9 cellular contexts compared by ENCODE assay signal in the genomic region with DNA sequence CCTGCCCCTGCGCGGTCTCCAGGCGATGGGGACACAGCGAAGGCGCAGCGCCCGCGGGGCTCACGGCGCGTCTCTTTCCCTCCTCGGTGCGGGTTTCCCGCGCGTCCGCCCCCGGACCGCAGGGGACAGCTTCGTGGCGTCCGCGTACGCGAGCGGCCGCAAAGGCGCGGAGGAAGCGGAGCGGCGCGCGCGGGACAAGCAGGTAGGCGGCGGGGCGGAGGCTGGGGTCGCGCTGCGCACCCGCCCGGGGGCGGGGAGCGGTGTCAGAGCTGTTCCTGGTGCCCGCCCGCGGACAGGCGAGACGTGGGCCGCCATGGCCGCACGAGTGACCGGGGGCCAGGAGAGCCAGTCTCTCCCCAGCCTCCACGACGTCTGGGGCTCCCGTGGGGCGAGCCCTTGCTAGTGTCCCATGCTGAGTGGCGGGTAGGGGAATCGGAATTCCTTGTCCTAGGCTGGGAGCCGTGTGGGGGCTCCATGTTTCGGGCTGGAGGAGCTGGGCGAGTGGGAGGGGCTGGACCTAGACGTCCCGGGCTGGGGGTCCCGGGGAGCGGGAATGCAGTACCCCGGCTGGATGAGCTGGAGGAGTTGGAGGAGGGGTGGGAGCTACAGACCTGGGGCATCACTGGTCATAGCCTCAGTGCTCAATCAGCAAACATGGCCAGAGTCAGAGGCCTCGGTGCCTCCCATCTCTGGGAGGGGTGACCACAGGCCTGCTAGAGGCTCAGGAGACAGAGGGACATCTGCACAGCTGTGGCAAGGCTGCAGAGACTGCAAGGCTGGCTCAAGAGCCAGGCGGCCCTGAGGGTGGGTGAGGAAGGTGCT. TPM values are rescaled to one million over a fixed set of nuclear protein-coding genes. Genes with fewer than 3 reads are reported as not detected.
DNase-seq lines count a peak whose midpoint lies in the region; FAIRE-seq and TF ChIP-seq lines count a peak whose summit lies in the region.
"Had no signal": no experiment of that assay in that cellular context is flagged by ENCODE, and none has a peak within 500 bp of the region (broad histone marks: within the 10 kb centered on the region; RNA-seq: fewer than 3 reads in every experiment).

No MANE protein-coding gene starts in this region.

- no peaks in the 10 kb centered on the region for H3K9me3 ChIP-seq in A673 (ENCODE audit: low read depth, low read length, poor library complexity, severe bottlenecking)
- no peaks in the 10 kb centered on the region for H3K9me3 ChIP-seq in endothelial cell of umbilical vein (replicated peaks; ENCODE audit: control insufficient read depth, insufficient read depth, low read length)

- H3K4me1 Mint-ChIP-seq in nephron: peaks cover 14% of the 10 kb centered on the region

- H3K27me3 ChIP-seq in A673 (replicated peaks; ENCODE audit: insufficient read depth, low read depth, low read length, poor library complexity) (no peaks in the 10 kb centered on the region), endothelial cell of umbilical vein (ENCODE audit: control insufficient read depth in 2 of 2, insufficient read depth in 2 of 2, low read length in 2 of 2) (peaks cover 23 to 26% of the 10 kb centered on the region in 2 experiments)

- no peaks in the 10 kb centered on the region for H3K79me2 ChIP-seq in endothelial cell of umbilical vein (ENCODE audit: control insufficient read depth, insufficient read depth, low read length)

- DNase-seq in A673 (ENCODE audit: low spot score) (no peak), endothelial cell of umbilical vein (ENCODE audit: low read depth, low spot score) (no peak), NCI-H510A (lab: John Stamatoyannopoulos, UW) (no peak), GM10248 (ENCODE audit: extremely low spot score) (no peak), NCI-H2081 (lab: John Stamatoyannopoulos, UW) (no peak), amniotic stem cell (lab: John Stamatoyannopoulos, UW) (no peak)
- DNase-seq in Jurkat, Clone E6-1 (ENCODE audit: low read depth, low spot score): no peak
- DNase-seq: NCI-H187 treated with DMSO at 0.1 percent for 48 hours had no signal

- H3K4me2 ChIP-seq in endothelial cell of umbilical vein (ENCODE audit: insufficient read depth, low read length): no peak overlapping the region

- H3K27ac Mint-ChIP-seq in nephron: no peak overlapping the region

- H3K27ac ChIP-seq in A673 (ENCODE audit: low read depth, low read length, poor library complexity, severe bottlenecking) (peak overlapping the region; percentile 37), endothelial cell of umbilical vein (ENCODE audit: insufficient read depth, low read depth, low read length) (no peak overlapping the region)

- H4K20me1 ChIP-seq in endothelial cell of umbilical vein (replicated peaks; ENCODE audit: control insufficient read depth, extremely low read depth, insufficient read depth, low read length): no peaks in the 10 kb centered on the region

- peaks cover 58% of the 10 kb centered on the region for H3K27me3 Mint-ChIP-seq in nephron (ENCODE audit: low read depth)

- no peak for FAIRE-seq in endothelial cell of umbilical vein (lab: Jason Lieb, UNC)

- H3K9ac ChIP-seq in endothelial cell of umbilical vein (replicated peaks; ENCODE audit: extremely low read depth, insufficient read depth, low read length): no peak overlapping the region

- CTCF ChIA-PET in A673 (lab: Charles Lee) (no interaction called here), endothelial cell of umbilical vein (lab: Charles Lee) (interaction anchor here (1.4 to 2.1 kb wide), 2 partner anchors 20 to 61 kb away, joined by 3 to 9 read pairs; no protein-coding TSS in a partner anchor), GM10248 (lab: Yijun Ruan, JAX) (interaction anchor here (0.8 to 2.1 kb wide), 6 partner anchors 10 to 158 kb away, joined by 3 to 6 read pairs (median 3); no protein-coding TSS in a partner anchor)

- dilution Hi-C loops in endothelial cell of umbilical vein (cut with MboI; ENCODE audit: extremely low pct_ligation_motif_present, low sequenced_read_pairs): no loop called here

- POLR2A ChIA-PET in A673 (lab: Charles Lee; ENCODE audit: low non-redundant PET): no interaction called here
- POLR2A ChIA-PET in endothelial cell of umbilical vein (lab: Charles Lee): no interaction called here
- POLR2A ChIA-PET in GM10248 (lab: Yijun Ruan, JAX): no interaction called here

- peak overlapping the region; percentile 58 for H3K4me3 ChIP-seq in A673 (ENCODE audit: low read depth, low read length, poor library complexity, severe bottlenecking)
- peak overlapping the region; percentile 67 for H3K4me3 ChIP-seq in Jurkat, Clone E6-1 (ENCODE audit: low read length)
- no peak overlapping the region for H3K4me3 ChIP-seq in endothelial cell of umbilical vein (replicated peaks in 1 of 3; ENCODE audit: insufficient read depth in 1 of 3, low read depth in 1 of 3, low read length in 3 of 3)

- H3K4me1 ChIP-seq in A673 (ENCODE audit: insufficient read depth, low read length, poor library complexity, severe bottlenecking) (peaks cover 18% of the 10 kb centered on the region), endothelial cell of umbilical vein (ENCODE audit: control insufficient read depth, extremely low read depth, insufficient read depth, low read length) (no peaks in the 10 kb centered on the region)

- peak overlapping the region; percentile 77 to 80 (median 77) for H3K4me3 Mint-ChIP-seq in nephron

- no peak overlapping the region for H2AFZ ChIP-seq in endothelial cell of umbilical vein (ENCODE audit: low read depth, low read length)

- no peaks in the 10 kb centered on the region for H3K9me1 ChIP-seq in endothelial cell of umbilical vein (replicated peaks; ENCODE audit: control insufficient read depth, extremely low read depth, insufficient read depth, low read length)

- TF ChIP-seq CTCF in A673 (conservative IDR thresholded peaks at IDR 0.05; ENCODE audit: low read depth, low read length): no peak
- no peak for TF ChIP-seq CTCF in endothelial cell of umbilical vein (IDR thresholded peaks at IDR 0.05; ENCODE audit: extremely low read depth in 1 of 2, insufficient read depth in 1 of 2, low read depth in 1 of 2, low read length in 2 of 2)
- no peak for TF ChIP-seq CTCF in nephron (IDR thresholded peaks at IDR 0.05; ENCODE audit: unreplicated experiment in 3 of 3)
- TF ChIP-seq CTCF in GM10248 (IDR thresholded peaks at IDR 0.05; ENCODE audit: control extremely low read depth, extremely low read depth, low read depth, missing control alignments): no peak

- no TSS peak for BruUV-seq in A673 (replicated peaks; lab: Mats Ljungman, UMichigan)
- no TSS peak for BruUV-seq in endothelial cell of umbilical vein (replicated peaks; lab: Mats Ljungman, UMichigan)

- H3K9me3 Mint-ChIP-seq in nephron: no peaks in the 10 kb centered on the region

- H3K36me3 ChIP-seq in A673 (ENCODE audit: insufficient read depth, low read length, poor library complexity, severe bottlenecking) (no peaks in the 10 kb centered on the region), endothelial cell of umbilical vein (ENCODE audit: control insufficient read depth in 2 of 2, extremely low read depth in 1 of 2, insufficient read depth in 2 of 2, low read length in 2 of 2) (no peaks in the 10 kb centered on the region)

- H3K36me3 Mint-ChIP-seq in nephron (ENCODE audit: low read depth): no peaks in the 10 kb centered on the region

- intact Hi-C loops in A673 (cut with micrococcal nuclease; ENCODE audit: unreplicated experiment) (loop anchor here (5.0 kb wide), 1 partner anchor 133 kb away; no protein-coding TSS in a partner anchor), endothelial cell of umbilical vein (cut with micrococcal nuclease) (no loop called here)

- no peak for TF ChIP-seq POLR2A in endothelial cell of umbilical vein (IDR thresholded peaks at IDR 0.05; ENCODE audit: low read depth, low read length)

TF ChIP-seq in endothelial cell of umbilical vein, 7 proteins besides CTCF, POLR2A, EP300 and RAD21:
- TF ChIP-seq MYC (IDR thresholded peaks at IDR 0.05; ENCODE audit: low read depth, low read length): no peak
- peak; percentile 94 for TF ChIP-seq EZH2 (IDR thresholded peaks at IDR 0.05; ENCODE audit: borderline replicate concordance, low read depth, low read length, severe bottlenecking)
- no peak for TF ChIP-seq POLR2AphosphoS5 (IDR thresholded peaks at IDR 0.05; ENCODE audit: insufficient read depth, low read depth, low read length)

RNA-seq across cellular contexts. Expression of gene NKD2, which starts 1.0 kb away (rescaled TPM):
- total RNA-seq in A673 (2021) (22.9 and 23.5 TPM in 2 replicates), endothelial cell of umbilical vein (not detected in 2 replicates)
- polyA plus RNA-seq in Jurkat, Clone E6-1 (2012; ENCODE audit: insufficient read depth, insufficient read length): 176 TPM
- 0.03 and 0.08 TPM in 2 replicates for polyA plus RNA-seq in endothelial cell of umbilical vein
- not detected in 2 replicates for polyA plus RNA-seq in endothelial cell of umbilical vein (2011; cell fraction: cytosol; rRNA removed)
- polyA plus RNA-seq in endothelial cell of umbilical vein (2011; cell fraction: nucleus; rRNA removed): 0.11 and 0.12 TPM in 2 replicates
- 0.14 TPM in 1 of 2 replicates, not detected in the other for polyA plus RNA-seq in endothelial cell of umbilical vein (2012)
- not detected in 2 replicates for polyA minus RNA-seq in endothelial cell of umbilical vein
- not detected for polyA minus RNA-seq in endothelial cell of umbilical vein (2011; cell fraction: cytosol; rRNA and poly(A)+ RNA removed)
- polyA minus RNA-seq in endothelial cell of umbilical vein (2011; cell fraction: nucleus; rRNA and poly(A)+ RNA removed): not detected in 2 replicates

Comparison
In these comparisons a context has a peak if more than half of its experiments do, and no peak if none do; other contexts are left out.
1. H3K4me3 ChIP-seq: peak in A673 (single experiment) and Jurkat, Clone E6-1 (single experiment); none in endothelial cell of umbilical vein (0 of 3).
2. RNA of gene NKD2, which starts 1.0 kb away (total RNA-seq): 22.9 to 23.5 TPM in A673; not detected in endothelial cell of umbilical vein; every median in the first group is over 10 times any median in the second.